Comparison of ENCODE assay signal across 8 cellular contexts in genomic region chrX:9341305-9342201, GRCh38.
DNase-seq lines count a peak whose midpoint lies in the region; ATAC-seq, FAIRE-seq and TF ChIP-seq lines count a peak whose summit lies in the region.

No MANE protein-coding gene starts in this region.

- in situ Hi-C loops in K562 (cut with MboI), result no loop called here

- TF ChIP-seq RAD21 in K562 (CRISPR knock-in tag; conservative IDR thresholded peaks at IDR 0.05 in 1 of 2, IDR thresholded peaks at IDR 0.05 in 1 of 2), result no peak

- peak; percentile 60 for DNase-seq in GDM1 (lab: John Stamatoyannopoulos, UW)
- DNase-seq in HT1080 (ENCODE audit: low read depth), result peak; percentile 29
- peak; percentile 26 for DNase-seq in SW480 (ENCODE audit: low spot score)
- DNase-seq in K562 (ENCODE audit: extremely low read depth in 1 of 4, low spot score in 3 of 4), result peak; percentile 57 to 72 (median 60)
- peak; percentile 75 for DNase-seq in left kidney (ENCODE audit: low read depth, low spot score)
- DNase-seq in stimulated activated CD4-positive, alpha-beta T cell treated with anti-CD3 and anti-CD28 coated beads, Interleukin-4, amount 100 ng/mL, for 4 hours, result peak; percentile 36 to 62
- no peak for DNase-seq in occipital lobe (lab: John Stamatoyannopoulos, UW)

- no peak overlapping the region for H3K4me3 ChIP-seq in K562

- peak overlapping the region; percentile 89 for H2AFZ ChIP-seq in K562 (ENCODE audit: low read depth, low read length)

- no peak for TF ChIP-seq CTCF in K562 (IDR thresholded peaks at IDR 0.05 in 2 of 3, conservative IDR thresholded peaks at IDR 0.05 in 1 of 3; ENCODE audit: insufficient read depth in 2 of 3, low read depth in 1 of 3, low read length in 3 of 3)

- H3K4me2 ChIP-seq in K562 (ENCODE audit: insufficient read depth, low read length), result no peak overlapping the region

- CTCF ChIA-PET in K562 (lab: Yijun Ruan, JAX; ENCODE audit: low intra/inter-chr PET ratio), result no interaction called here

- H3K9me3 ChIP-seq in K562 (replicated peaks; ENCODE audit: control insufficient read depth, insufficient read depth, low read depth, low read length), result no peaks in the 10 kb centered on the region

- peak; percentile 76 for FAIRE-seq in K562 (lab: Jason Lieb, UNC)

- H4K20me1 ChIP-seq in K562 (replicated peaks; ENCODE audit: control insufficient read depth, insufficient read depth, low read length), result no peaks in the 10 kb centered on the region

- peak overlapping the region in 1 of 2 experiments; percentile 31; a peak in 1 of 4 replicates for H3K9ac ChIP-seq in K562 (ENCODE audit: insufficient read depth in 1 of 2, low read depth in 2 of 2, low read length in 2 of 2)

- 35% methylated on average over 10 of the region's 15 CpGs for WGBS in K562 (ENCODE audit: insufficient coverage, low coverage, missing lambda C conversion rate)

- peaks cover 11 to 26% of the 10 kb centered on the region in 2 experiments for H3K4me1 ChIP-seq in K562 (replicated peaks in 1 of 2; ENCODE audit: control insufficient read depth in 2 of 2, insufficient read depth in 2 of 2, low read length in 2 of 2)

- TF ChIP-seq POLR2A in K562 (conservative IDR thresholded peaks at IDR 0.05), result no peak

- no peaks in the 10 kb centered on the region for H3K9me1 ChIP-seq in K562 (ENCODE audit: control insufficient read depth, insufficient read depth, low read length)

- peak overlapping the region; percentile 79 for H3K27ac ChIP-seq in K562 (ENCODE audit: extremely low read depth, low read depth, low read length)

- H3K27me3 ChIP-seq in K562 (ENCODE audit: control insufficient read depth in 2 of 2, insufficient read depth in 2 of 2, low read length in 2 of 2), result no peaks in the 10 kb centered on the region

- no peak for TF ChIP-seq EP300 in K562 (IDR thresholded peaks at IDR 0.05; ENCODE audit: low read length)

- H3K36me3 ChIP-seq in K562 (ENCODE audit: control insufficient read depth, insufficient read depth, low read length), result no peaks in the 10 kb centered on the region

- no peaks in the 10 kb centered on the region for H3K79me2 ChIP-seq in K562 (ENCODE audit: control insufficient read depth, insufficient read depth, low read length)

- no TSS peak for BruUV-seq in K562 (replicated peaks; lab: Mats Ljungman, UMichigan)

- peak; percentile 83 for ATAC-seq in GM21447 (IDR thresholded peaks at IDR 0.05; ENCODE audit: unreplicated experiment)
- peak; percentile 38 for ATAC-seq in K562

- intact Hi-C loops in K562 (cut with micrococcal nuclease), result loop anchor here (1.0 kb wide), 2 partner anchors 11 to 122 kb away; no protein-coding TSS in a partner anchor

- POLR2A ChIA-PET in K562 (lab: Yijun Ruan, JAX), result interaction anchor here (0.7 to 1.2 kb wide), 2 partner anchors 122 to 293 kb away, joined by 3 to 4 read pairs; no protein-coding TSS in a partner anchor

TF ChIP-seq in K562, 482 proteins besides CTCF, POLR2A, EP300 and RAD21 (continues in another document):
- TF ChIP-seq, protein P1, sequence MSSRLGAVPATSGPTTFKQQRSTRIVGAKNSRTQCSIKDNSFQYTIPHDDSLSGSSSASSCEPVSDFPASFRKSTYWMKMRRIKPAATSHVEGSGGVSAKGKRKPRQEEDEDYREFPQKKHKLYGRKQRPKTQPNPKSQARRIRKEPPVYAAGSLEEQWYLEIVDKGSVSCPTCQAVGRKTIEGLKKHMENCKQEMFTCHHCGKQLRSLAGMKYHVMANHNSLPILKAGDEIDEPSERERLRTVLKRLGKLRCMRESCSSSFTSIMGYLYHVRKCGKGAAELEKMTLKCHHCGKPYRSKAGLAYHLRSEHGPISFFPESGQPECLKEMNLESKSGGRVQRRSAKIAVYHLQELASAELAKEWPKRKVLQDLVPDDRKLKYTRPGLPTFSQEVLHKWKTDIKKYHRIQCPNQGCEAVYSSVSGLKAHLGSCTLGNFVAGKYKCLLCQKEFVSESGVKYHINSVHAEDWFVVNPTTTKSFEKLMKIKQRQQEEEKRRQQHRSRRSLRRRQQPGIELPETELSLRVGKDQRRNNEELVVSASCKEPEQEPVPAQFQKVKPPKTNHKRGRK (tag; IDR thresholded peaks at IDR 0.05), result 0 out of 2 replicates have a peak, but pooled peaks have one; percentile 16
- TF ChIP-seq ZKSCAN3 (CRISPR knock-in tag; IDR thresholded peaks at IDR 0.05), result no peak
- 0 out of 2 replicates have a peak, but pooled peaks have one; percentile 35 for TF ChIP-seq ZNF444 (CRISPR knock-in tag; IDR thresholded peaks at IDR 0.05)
- TF ChIP-seq SP1 (CRISPR knock-in tag; IDR thresholded peaks at IDR 0.05), result no peak
- TF ChIP-seq AFF1 (IDR thresholded peaks at IDR 0.05; ENCODE audit: low read depth in 1 of 2, partially characterized antibody in 2 of 2), result peak in 1 of 2 experiments; percentile 66
- peak in 1 of 2 experiments; percentile 56; a peak in 1 of 4 replicates for TF ChIP-seq KDM1A (IDR thresholded peaks at IDR 0.05)
- TF ChIP-seq BRD4 (IDR thresholded peaks at IDR 0.05), result peak; percentile 31; the same call in 1 of the 2 replicates
- TF ChIP-seq TRIM24 (IDR thresholded peaks at IDR 0.05), result 0 out of 4 replicates have a peak, but pooled peaks of 1 of the 2 experiments have one; percentile 13
- TF ChIP-seq CEBPZ (IDR thresholded peaks at IDR 0.05; ENCODE audit: borderline replicate concordance, low read depth, low read length), result no peak
- TF ChIP-seq BRD9 (IDR thresholded peaks at IDR 0.05; ENCODE audit: low read depth, partially characterized antibody), result peak; percentile 65
- TF ChIP-seq SRF (CRISPR knock-in tag; IDR thresholded peaks at IDR 0.05), result no peak
- peak; percentile 68; the same call in 1 of the 2 replicates for TF ChIP-seq SPI1 (IDR thresholded peaks at IDR 0.05; ENCODE audit: borderline replicate concordance, low read depth, low read length)
- TF ChIP-seq ZNF384 (IDR thresholded peaks at IDR 0.05; ENCODE audit: low read depth, low read length), result peak; percentile 67
- TF ChIP-seq, protein P2, sequence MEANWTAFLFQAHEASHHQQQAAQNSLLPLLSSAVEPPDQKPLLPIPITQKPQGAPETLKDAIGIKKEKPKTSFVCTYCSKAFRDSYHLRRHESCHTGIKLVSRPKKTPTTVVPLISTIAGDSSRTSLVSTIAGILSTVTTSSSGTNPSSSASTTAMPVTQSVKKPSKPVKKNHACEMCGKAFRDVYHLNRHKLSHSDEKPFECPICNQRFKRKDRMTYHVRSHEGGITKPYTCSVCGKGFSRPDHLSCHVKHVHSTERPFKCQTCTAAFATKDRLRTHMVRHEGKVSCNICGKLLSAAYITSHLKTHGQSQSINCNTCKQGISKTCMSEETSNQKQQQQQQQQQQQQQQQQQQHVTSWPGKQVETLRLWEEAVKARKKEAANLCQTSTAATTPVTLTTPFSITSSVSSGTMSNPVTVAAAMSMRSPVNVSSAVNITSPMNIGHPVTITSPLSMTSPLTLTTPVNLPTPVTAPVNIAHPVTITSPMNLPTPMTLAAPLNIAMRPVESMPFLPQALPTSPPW (CRISPR knock-in tag; IDR thresholded peaks at IDR 0.05), result peak; percentile 56
- no peak for TF ChIP-seq U2AF1 (optimal IDR thresholded peaks at IDR 0.05; ENCODE audit: low read depth, low read length)
